16 cellular contexts compared by ENCODE assay signal in the genomic region with DNA sequence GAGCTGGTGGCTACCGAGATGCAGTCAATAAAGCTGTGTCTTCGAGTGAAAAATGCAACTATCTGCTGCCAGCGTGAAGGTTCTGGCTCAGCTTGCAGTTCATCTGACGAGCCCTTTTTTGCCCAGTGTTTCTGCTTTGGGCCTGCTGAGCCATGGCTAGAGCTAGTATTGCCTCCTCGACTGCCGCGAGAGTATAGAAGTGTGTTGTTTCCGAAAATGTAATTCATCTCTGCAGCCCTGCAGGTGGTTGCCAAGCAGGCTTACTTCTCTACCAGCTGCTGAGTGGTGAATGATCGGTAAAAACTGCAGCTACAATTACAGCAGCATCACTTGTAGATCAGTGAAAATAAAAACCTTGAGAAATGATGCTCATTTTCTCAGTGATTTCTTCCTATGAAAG.
DNase-seq lines count a peak whose midpoint lies in the region; ATAC-seq and TF ChIP-seq lines count a peak whose summit lies in the region.
"Had no signal": no experiment of that assay in that cellular context is flagged by ENCODE, and none has a peak within 500 bp of the region (broad histone marks: within the 10 kb centered on the region; RNA-seq: fewer than 3 reads in every experiment).

No MANE protein-coding gene starts in this region.

- in situ Hi-C loops in gastrocnemius medialis (cut with MboI; ENCODE audit: low sequenced_read_pairs in 4 of 4) = loop anchor here in 3 of 4 donors (25.0 kb wide), 2 partner anchors 171 to 196 kb away; no protein-coding TSS in a partner anchor

- ATAC-seq in gastrocnemius medialis (peak; percentile 36 to 52), body of pancreas (no peak)
- ATAC-seq: gastroesophageal sphincter had no signal

- H3K27me3 ChIP-seq in gastrocnemius medialis (no peaks in the 10 kb centered on the region), MM.1S (replicated peaks; ENCODE audit: insufficient read depth, low read length) (no peaks in the 10 kb centered on the region), body of pancreas (no peaks in the 10 kb centered on the region)
- H3K27me3 ChIP-seq: gastroesophageal sphincter, upper lobe of left lung had no signal

- no peak for TF ChIP-seq CTCF in chondrocyte (IDR thresholded peaks at IDR 0.05)
- no peak for TF ChIP-seq CTCF in gastrocnemius medialis (IDR thresholded peaks at IDR 0.05 in 4 of 5, conservative IDR thresholded peaks at IDR 0.05 in 1 of 5)
- TF ChIP-seq CTCF in MM.1S (IDR thresholded peaks at IDR 0.05; ENCODE audit: low read length) = no peak
- no peak for TF ChIP-seq CTCF in body of pancreas (IDR thresholded peaks at IDR 0.05)
- no peak for TF ChIP-seq CTCF in progenitor cell of endocrine pancreas (IDR thresholded peaks at IDR 0.05; ENCODE audit: unreplicated experiment)

- H3K4me3 Mint-ChIP-seq in chondrocyte (ENCODE audit: unreplicated experiment) (no peak overlapping the region), progenitor cell of endocrine pancreas (ENCODE audit: low read depth) (no peak overlapping the region)
- H3K4me3 Mint-ChIP-seq: activated B cell treated with CpG ODN at 0.5 μM for 24 hours; activated naive CD8-positive, alpha-beta T cell treated with anti-CD3 and anti-CD28 coated beads, Interleukin-2, amount 10 ng/mL, durations not matched to agents 7 days and 5 days; nephron had no signal

- H3K27ac Mint-ChIP-seq in chondrocyte (ENCODE audit: unreplicated experiment) = peak overlapping the region; percentile 23
- no peak overlapping the region for H3K27ac Mint-ChIP-seq in progenitor cell of endocrine pancreas
- H3K27ac Mint-ChIP-seq: activated B cell treated with CpG ODN at 0.5 μM for 24 hours; activated naive CD8-positive, alpha-beta T cell treated with anti-CD3 and anti-CD28 coated beads, Interleukin-2, amount 10 ng/mL, durations not matched to agents 7 days and 5 days; nephron had no signal

- H3K9me3 Mint-ChIP-seq in chondrocyte (ENCODE audit: low read depth) = no peaks in the 10 kb centered on the region
- no peaks in the 10 kb centered on the region for H3K9me3 Mint-ChIP-seq in progenitor cell of endocrine pancreas (ENCODE audit: low read depth)
- H3K9me3 Mint-ChIP-seq: activated B cell treated with CpG ODN at 0.5 μM for 24 hours; activated naive CD8-positive, alpha-beta T cell treated with anti-CD3 and anti-CD28 coated beads, Interleukin-2, amount 10 ng/mL, durations not matched to agents 7 days and 5 days; nephron had no signal

- no peaks in the 10 kb centered on the region for H3K27me3 Mint-ChIP-seq in chondrocyte (ENCODE audit: low read depth)
- no peaks in the 10 kb centered on the region for H3K27me3 Mint-ChIP-seq in progenitor cell of endocrine pancreas
- H3K27me3 Mint-ChIP-seq: activated B cell treated with CpG ODN at 0.5 μM for 24 hours; activated naive CD8-positive, alpha-beta T cell treated with anti-CD3 and anti-CD28 coated beads, Interleukin-2, amount 10 ng/mL, durations not matched to agents 7 days and 5 days had no signal

- no peak for TF ChIP-seq POLR2A in gastrocnemius medialis (IDR thresholded peaks at IDR 0.05)
- no peak for TF ChIP-seq POLR2A in body of pancreas (IDR thresholded peaks at IDR 0.05)

- no peaks in the 10 kb centered on the region for H3F3A ChIP-seq in MM.1S (ENCODE audit: insufficient read depth, low read length)

- H3K36me3 ChIP-seq in gastrocnemius medialis = no peaks in the 10 kb centered on the region
- no peaks in the 10 kb centered on the region for H3K36me3 ChIP-seq in MM.1S (replicated peaks; ENCODE audit: insufficient read depth, low read length)
- no peaks in the 10 kb centered on the region for H3K36me3 ChIP-seq in body of pancreas (replicated peaks in 1 of 2; ENCODE audit: insufficient read depth in 1 of 2, low read depth in 2 of 2)
- H3K36me3 ChIP-seq: gastroesophageal sphincter, upper lobe of left lung had no signal

- DNase-seq in NCI-H1436 (lab: John Stamatoyannopoulos, UW) (peak; percentile 50), NCI-H1436 treated with DMSO at 0.1 percent for 48 hours (lab: John Stamatoyannopoulos, UW) (no peak), NCI-H2196 treated with DMSO at 0.1 percent for 48 hours (lab: John Stamatoyannopoulos, UW; ENCODE audit: unreplicated experiment) (peak; percentile 42), chondrocyte (ENCODE audit: low spot score) (no peak), gastrocnemius medialis (no peak), MM.1S (no peak), body of pancreas (no peak), progenitor cell of endocrine pancreas (ENCODE audit: low spot score, unreplicated experiment) (no peak)
- DNase-seq: 8988T; activated B cell treated with CpG ODN at 0.5 μM for 24 hours; activated naive CD8-positive, alpha-beta T cell treated with anti-CD3 and anti-CD28 coated beads, Interleukin-2, amount 10 ng/mL, durations not matched to agents 7 days and 5 days; left cardiac atrium; upper lobe of left lung had no signal

- no peaks in the 10 kb centered on the region for H3K9me2 ChIP-seq in MM.1S (replicated peaks; ENCODE audit: insufficient read depth, low read length)

- intact Hi-C loops in gastrocnemius medialis (cut with DNase I; ENCODE audit: low total_unique reads) (loop anchor here (5.0 kb wide), 1 partner anchor 91 kb away; no protein-coding TSS in a partner anchor), body of pancreas (cut with DNase I) (no loop called here)

- no peak overlapping the region for H3K9ac ChIP-seq in MM.1S (ENCODE audit: low read length)
- H3K9ac ChIP-seq: KMS-11 had no signal

- H4K20me1 ChIP-seq in MM.1S (ENCODE audit: insufficient read depth, low read length) = peaks cover 5% of the 10 kb centered on the region; the same call in 1 of the 2 replicates

- peaks cover 2% of the 10 kb centered on the region for H3K36me3 Mint-ChIP-seq in chondrocyte (ENCODE audit: low read depth)
- H3K36me3 Mint-ChIP-seq in progenitor cell of endocrine pancreas (ENCODE audit: insufficient read depth) = no peaks in the 10 kb centered on the region

- H2AFZ ChIP-seq in MM.1S (ENCODE audit: low read length) = no peak overlapping the region

- peaks cover 44 to 50% of the 10 kb centered on the region in 2 donors for H3K4me1 ChIP-seq in gastrocnemius medialis
- H3K4me1 ChIP-seq in MM.1S (ENCODE audit: low read length) = no peaks in the 10 kb centered on the region
- peaks cover 20% of the 10 kb centered on the region for H3K4me1 ChIP-seq in body of pancreas

- peaks cover 36% of the 10 kb centered on the region for H3K79me2 ChIP-seq in MM.1S (ENCODE audit: low read length)

- no peak overlapping the region for H3K4me2 ChIP-seq in MM.1S (ENCODE audit: low read depth, low read length)
- H3K4me2 ChIP-seq: KMS-11 had no signal

- H3K9me3 ChIP-seq in gastrocnemius medialis (no peaks in the 10 kb centered on the region), MM.1S (replicated peaks; ENCODE audit: insufficient read depth, low read length) (no peaks in the 10 kb centered on the region), body of pancreas (no peaks in the 10 kb centered on the region)
- H3K9me3 ChIP-seq: gastroesophageal sphincter, upper lobe of left lung had no signal

- whole genome bisulfite sequencing in body of pancreas, 2 donors = 79 to 88% methylated on average over 9 of the region's 9 CpGs

- H3K4me1 Mint-ChIP-seq in chondrocyte (ENCODE audit: low read depth) (peaks cover 38% of the 10 kb centered on the region), progenitor cell of endocrine pancreas (ENCODE audit: low read depth) (peaks cover 5% of the 10 kb centered on the region)
- H3K4me1 Mint-ChIP-seq: activated naive CD8-positive, alpha-beta T cell treated with anti-CD3 and anti-CD28 coated beads, Interleukin-2, amount 10 ng/mL, durations not matched to agents 7 days and 5 days had no signal

- H3K4me3 ChIP-seq in gastrocnemius medialis (no peak overlapping the region), MM.1S (ENCODE audit: low read length) (no peak overlapping the region), body of pancreas (no peak overlapping the region)
- H3K4me3 ChIP-seq: gastroesophageal sphincter, upper lobe of left lung had no signal

- H3K27ac ChIP-seq in gastrocnemius medialis = peak overlapping the region in 3 of 4 donors; percentile 30 to 42 (median 35)
- no peak overlapping the region for H3K27ac ChIP-seq in MM.1S (ENCODE audit: low read length)
- no peak overlapping the region for H3K27ac ChIP-seq in body of pancreas
- H3K27ac ChIP-seq: gastroesophageal sphincter, KMS-11, upper lobe of left lung had no signal

Comparison
In these comparisons a context has a peak if more than half of its experiments do, and no peak if none do; other contexts are left out.
1. DNase-seq: peak in NCI-H1436 (single experiment) and NCI-H2196 treated with DMSO at 0.1 percent for 48 hours (single experiment); none in NCI-H1436 treated with DMSO at 0.1 percent for 48 hours (single experiment), chondrocyte (single experiment), gastrocnemius medialis (0 of 2), MM.1S (single experiment), body of pancreas (0 of 4) and progenitor cell of endocrine pancreas (single experiment).
2. H3K27ac ChIP-seq: peak in gastrocnemius medialis (3 of 4); none in MM.1S (single experiment) and body of pancreas (0 of 4).